ENCODE assay signal across 8 cellular contexts in genomic region chr19:5790573-5791520, GRCh38. TPM values are rescaled to one million over a fixed set of nuclear protein-coding genes. Genes with fewer than 3 reads are reported as not detected.
DNase-seq lines count a peak whose midpoint lies in the region; ATAC-seq and TF ChIP-seq lines count a peak whose summit lies in the region.

DUS3L (minus strand) TSS chr19:5791163; CDS start chr19:5791141, 22 bp downstream.

- POLR2A ChIA-PET in CD8-positive, alpha-beta T cell (lab: Charles Lee), result interaction anchor here (0.9 to 2.6 kb wide), 6 partner anchors 14 to 171 kb away, joined by 3 to 11 read pairs (median 6); partner anchors contain the start of genes CATSPERD, LONP1, NDUFA11 and NRTN

- H3K4me1 ChIP-seq in CD8-positive, alpha-beta T cell (ENCODE audit: insufficient read depth, low read length), result peaks cover 7% of the 10 kb centered on the region
- H3K4me1 ChIP-seq in lower lobe of right lung, result peaks cover 9% of the 10 kb centered on the region

- H3K27ac ChIP-seq in CD8-positive, alpha-beta T cell (ENCODE audit: low read depth, low read length), result peak within 1 kb of the TSS; percentile 94
- peak within 1 kb of the TSS; percentile 99 for H3K27ac ChIP-seq in lower lobe of right lung

- intact Hi-C loops in CD8-positive, alpha-beta T cell (cut with DNase I, micrococcal nuclease), result loop anchor here (1.0 to 5.0 kb wide), 15 partner anchors 13 to 1606 kb away; partner anchors contain the start of genes SAFB2 (in 2 of the 2), ALKBH7 (in 1 of the 2), CATSPERD (in 1 of the 2) and DPP9 (in 1 of the 2)
- intact Hi-C loops in lower lobe of right lung (cut with DNase I), result no loop called here

- no peaks in the 10 kb centered on the region for H3K27me3 ChIP-seq in CD8-positive, alpha-beta T cell (ENCODE audit: insufficient read depth, low read length)
- no peaks in the 10 kb centered on the region for H3K27me3 ChIP-seq in lower lobe of right lung (ENCODE audit: low read depth)

- H3K4me3 ChIP-seq in CD8-positive, alpha-beta T cell (ENCODE audit: low read depth, low read length), result peak within 1 kb of the TSS; percentile 91
- peak within 1 kb of the TSS; percentile 91 for H3K4me3 ChIP-seq in lower lobe of right lung

- H3K9me3 ChIP-seq in CD8-positive, alpha-beta T cell (ENCODE audit: low read length), result no peaks in the 10 kb centered on the region
- H3K9me3 ChIP-seq in lower lobe of right lung, result no peaks in the 10 kb centered on the region

- peaks cover 39% of the 10 kb centered on the region for H3K36me3 Mint-ChIP-seq in CD8-positive, alpha-beta T cell

- H3K27ac Mint-ChIP-seq in CD8-positive, alpha-beta T cell, result peak within 1 kb of the TSS; percentile 99

- H3K36me3 ChIP-seq in CD8-positive, alpha-beta T cell (ENCODE audit: insufficient read depth, low read length), result peaks cover 37% of the 10 kb centered on the region
- H3K36me3 ChIP-seq in lower lobe of right lung, result peaks cover 44% of the 10 kb centered on the region

- H3K4me1 Mint-ChIP-seq in CD8-positive, alpha-beta T cell (ENCODE audit: low read depth), result peaks cover 17% of the 10 kb centered on the region

- peak; percentile 91 to 98 (median 94) for DNase-seq in CD8-positive, alpha-beta T cell
- DNase-seq in HS-27A (ENCODE audit: low read depth), result peak; percentile 87
- DNase-seq in NK-92 (lab: John Stamatoyannopoulos, UW; ENCODE audit: unreplicated experiment), result peak; percentile 84
- peak; percentile 90 for DNase-seq in activated CD8-positive, alpha-beta memory T cell treated with anti-CD3 and anti-CD28 coated beads for 1 hour (ENCODE audit: extremely low read depth in 1 of 2, low read depth in 1 of 2)
- peak; percentile 92 for DNase-seq in effector CD4-positive, alpha-beta T cell
- peak; percentile 99 for DNase-seq in lower lobe of right lung
- peak; percentile 89 to 95 (median 93) for DNase-seq in stimulated activated CD4-positive, alpha-beta T cell treated with anti-CD3 and anti-CD28 coated beads, TNF-alpha, amount 100 ng/mL, for 24 hours (ENCODE audit: low read depth in 3 of 3)

- H3K9me3 Mint-ChIP-seq in CD8-positive, alpha-beta T cell, result no peaks in the 10 kb centered on the region

- H3K4me3 Mint-ChIP-seq in CD8-positive, alpha-beta T cell, result peak within 1 kb of the TSS; percentile 97

- H3K27me3 Mint-ChIP-seq in CD8-positive, alpha-beta T cell (ENCODE audit: low read depth), result peaks cover 2% of the 10 kb centered on the region

- TF ChIP-seq CTCF in CD8-positive, alpha-beta T cell (IDR thresholded peaks at IDR 0.05), result no peak
- TF ChIP-seq CTCF in lower lobe of right lung (IDR thresholded peaks at IDR 0.05), result no peak

- CTCF ChIA-PET in CD8-positive, alpha-beta T cell (lab: Charles Lee), result interaction anchor here (3.7 kb wide), 1 partner anchor 13 kb away, joined by 13 read pairs; no protein-coding TSS in a partner anchor

- ATAC-seq in CD8-positive, alpha-beta T cell, result peak; percentile 95
- ATAC-seq in GM19467 (IDR thresholded peaks at IDR 0.05; ENCODE audit: unreplicated experiment), result peak; percentile 90
- ATAC-seq in lower lobe of right lung, result peak; percentile 98

RNA-seq across cellular contexts. Expression of gene DUS3L, which starts in this region (rescaled TPM):
- total RNA-seq in CD8-positive, alpha-beta T cell, result 100 to 1,000 TPM; 174 to 192 TPM
- total RNA-seq in lower lobe of right lung, result 24.3 TPM

Comparison
In these comparisons a context has a peak if more than half of its experiments do, and no peak if none do; other contexts are left out.
1. Peak in every context shown above with its lines: DNase-seq, ATAC-seq, H3K4me3 ChIP-seq and H3K27ac ChIP-seq.